ENCODE assay signal across 1 cellular context in the genomic region with DNA sequence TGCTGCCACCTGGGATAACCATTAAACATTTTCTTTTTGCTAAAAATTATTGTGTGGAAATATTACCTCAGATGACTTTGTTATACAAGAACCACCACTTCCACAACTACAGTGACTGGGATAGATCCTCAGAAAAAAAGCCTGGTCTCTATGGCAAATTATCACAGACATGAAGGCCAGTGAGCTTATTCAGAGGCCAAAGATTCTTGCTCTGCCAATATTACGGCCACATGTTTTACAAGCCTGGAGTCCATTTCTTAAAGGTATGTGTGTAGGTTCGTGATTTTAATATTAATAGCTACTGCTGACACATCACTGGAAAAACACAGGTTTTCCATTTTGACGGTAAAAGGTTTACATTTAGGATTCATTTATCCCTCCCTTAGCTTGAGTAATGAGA.
TF ChIP-seq lines count a peak whose summit lies in the region.

No MANE protein-coding gene starts in this region.

TF ChIP-seq in IMR-90, 13 proteins besides CTCF, POLR2A, EP300 and RAD21 (continued from another document):
- TF ChIP-seq CEBPB (IDR thresholded peaks at IDR 0.05; ENCODE audit: low read depth, low read length) (no peak), BHLHE40 (IDR thresholded peaks at IDR 0.05; ENCODE audit: low read depth, low read length) (no peak), RFX5 (IDR thresholded peaks at IDR 0.05; ENCODE audit: low read depth, low read length) (no peak), MAFK (IDR thresholded peaks at IDR 0.05; ENCODE audit: low read depth, low read length) (no peak), NFE2L2 (IDR thresholded peaks at IDR 0.05; ENCODE audit: low read depth, low read length) (no peak), MXI1 (IDR thresholded peaks at IDR 0.05; ENCODE audit: borderline replicate concordance, low read depth, low read length) (no peak), FOS (IDR thresholded peaks at IDR 0.05; ENCODE audit: low read depth, low read length) (no peak), MAZ (IDR thresholded peaks at IDR 0.05; ENCODE audit: borderline replicate concordance, low read depth, low read length) (no peak), CHD1 (IDR thresholded peaks at IDR 0.05; ENCODE audit: low read depth, low read length) (no peak)
- TF ChIP-seq, protein P1, sequence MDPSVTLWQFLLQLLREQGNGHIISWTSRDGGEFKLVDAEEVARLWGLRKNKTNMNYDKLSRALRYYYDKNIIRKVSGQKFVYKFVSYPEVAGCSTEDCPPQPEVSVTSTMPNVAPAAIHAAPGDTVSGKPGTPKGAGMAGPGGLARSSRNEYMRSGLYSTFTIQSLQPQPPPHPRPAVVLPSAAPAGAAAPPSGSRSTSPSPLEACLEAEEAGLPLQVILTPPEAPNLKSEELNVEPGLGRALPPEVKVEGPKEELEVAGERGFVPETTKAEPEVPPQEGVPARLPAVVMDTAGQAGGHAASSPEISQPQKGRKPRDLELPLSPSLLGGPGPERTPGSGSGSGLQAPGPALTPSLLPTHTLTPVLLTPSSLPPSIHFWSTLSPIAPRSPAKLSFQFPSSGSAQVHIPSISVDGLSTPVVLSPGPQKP (IDR thresholded peaks at IDR 0.05; ENCODE audit: borderline replicate concordance, low read depth, low read length) = no peak
TF ChIP-seq in IMR-90: peak in this region for 0.
